In genomic region chr19:20259615-20260014, GRCh38 we compare ENCODE assay signal across 27 cellular contexts.
DNase-seq lines count a peak whose midpoint lies in the region; ATAC-seq, FAIRE-seq and TF ChIP-seq lines count a peak whose summit lies in the region.
"Had no signal": no experiment of that assay in that cellular context is flagged by ENCODE, and none has a peak within 500 bp of the region (broad histone marks: within the 10 kb centered on the region; RNA-seq: fewer than 3 reads in every experiment).

No MANE protein-coding gene starts in this region.

- POLR2A ChIA-PET in HepG2 (lab: Yijun Ruan, JAX), result no interaction called here

- no CpG with 5 or more reads among the region's 1 CpG for WGBS in endodermal cell (ENCODE audit: insufficient coverage in 1 of 2, insufficient read length in 1 of 2), 2 experiments
- 12% methylated on average over 1 of the region's 1 CpG for WGBS in HepG2 (ENCODE audit: low lambda C conversion rate)

- H3K36me3 Mint-ChIP-seq in endodermal cell (ENCODE audit: low read depth), result peaks cover 3% of the 10 kb centered on the region
- H3K36me3 Mint-ChIP-seq: CD4-positive, alpha-beta memory T cell; IgD-negative memory B cell had no signal

- BruUV-seq in HepG2 (replicated peaks; lab: Mats Ljungman, UMichigan), result no TSS peak

- H3K27ac ChIP-seq in HUES6 (ENCODE audit: low read depth, low read length) (peak overlapping the region; percentile 94; the same call in 1 of the 2 replicates), endodermal cell (ENCODE audit: low read depth, low read length) (no peak overlapping the region), HepG2 (ENCODE audit: extremely low read length, insufficient read depth, low read length) (no peak overlapping the region)
- H3K27ac ChIP-seq: BLaER1 treated with 17β-estradiol and CSF1 and Interleukin-3, amounts not matched to agents 10 nM and 100 nM; HL-60 had no signal

- in situ Hi-C loops in HepG2 (cut with HindIII; ENCODE audit: extremely low pct_ligation_motif_present, low pct_unique_long_range_greater_than_20kb), result no loop called here

- no peaks in the 10 kb centered on the region for H3K79me2 ChIP-seq in HepG2 (ENCODE audit: insufficient read depth, low read length)

- H3K4me1 ChIP-seq in HUES6 (ENCODE audit: control insufficient read depth, insufficient read depth, low read length) (peaks cover 15% of the 10 kb centered on the region; the same call in 1 of the 2 replicates), endodermal cell (ENCODE audit: control insufficient read depth, insufficient read depth, low read length) (peaks cover 4% of the 10 kb centered on the region), HepG2 (ENCODE audit: insufficient read depth, low read length) (no peaks in the 10 kb centered on the region)
- H3K4me1 ChIP-seq: BLaER1 treated with 17β-estradiol and CSF1 and Interleukin-3, amounts not matched to agents 10 nM and 100 nM; Caco-2 had no signal

- H2AFZ ChIP-seq in HepG2 (ENCODE audit: low read length), result no peak overlapping the region

- intact Hi-C loops in HepG2 (cut with micrococcal nuclease; ENCODE audit: unreplicated experiment), result no loop called here

- H4K20me1 ChIP-seq in HepG2 (ENCODE audit: insufficient read depth, low read length), result no peaks in the 10 kb centered on the region
- H4K20me1 ChIP-seq: BLaER1 treated with 17β-estradiol and CSF1 and Interleukin-3, amounts not matched to agents 10 nM and 100 nM had no signal

- H3K27me3 ChIP-seq in HUES6 (ENCODE audit: control insufficient read depth, insufficient read depth, low read length) (no peaks in the 10 kb centered on the region), endodermal cell (ENCODE audit: control insufficient read depth, insufficient read depth, low read length, poor library complexity, severe bottlenecking) (no peaks in the 10 kb centered on the region), HepG2 (ENCODE audit: control insufficient read depth in 1 of 2, insufficient read depth in 2 of 2, low read length in 2 of 2) (no peaks in the 10 kb centered on the region)
- H3K27me3 ChIP-seq: BLaER1 treated with 17β-estradiol and CSF1 and Interleukin-3, amounts not matched to agents 10 nM and 100 nM had no signal

- TF ChIP-seq RAD21 in HepG2 (CRISPR knock-in tag; IDR thresholded peaks at IDR 0.05), result no peak

- no peak for ATAC-seq in HepG2

- peak overlapping the region; percentile 98 for H3K27ac Mint-ChIP-seq in endodermal cell
- H3K27ac Mint-ChIP-seq: CD4-positive, alpha-beta memory T cell; IgD-negative memory B cell had no signal

- DNase-seq in endodermal cell (peak; percentile 66), iPS-NIHi11 (ENCODE audit: low spot score) (peak; percentile 39), AML-193 (lab: John Stamatoyannopoulos, UW) (no peak), HepG2 (ENCODE audit: low spot score) (no peak), activated T-cell treated with anti-CD3 and anti-CD28 coated beads for 4 hours (no peak)
- DNase-seq in central memory CD4-positive, alpha-beta T cell, result no peak
- DNase-seq: ACHN; Caco-2; CD4-positive, alpha-beta memory T cell; DMS 273 treated with DMSO at 0.1 percent for 48 hours; DND-41; GDM1; MV-4-11; NCI-H1105 treated with DMSO at 0.1 percent for 48 hours; NCI-H2029 treated with DMSO at 0.1 percent for 48 hours; NCI-H345; NCI-H524; NCI-H774; NK-92 treated with Interleukin-12 subunit alpha and Interleukin-12 subunit beta, amount 100 ng/mL, for 24 hours; OCI-M1; Right ventricle myocardium superior had no signal

- peak overlapping the region; percentile 51 for H3K4me3 Mint-ChIP-seq in endodermal cell
- H3K4me3 Mint-ChIP-seq: CD4-positive, alpha-beta memory T cell; IgD-negative memory B cell had no signal

- CTCF ChIA-PET in HepG2 (lab: Yijun Ruan, JAX; ENCODE audit: low intra/inter-chr PET ratio, low total read pairs), result no interaction called here

- peaks cover 40% of the 10 kb centered on the region for H3K4me1 Mint-ChIP-seq in endodermal cell
- H3K4me1 Mint-ChIP-seq: CD4-positive, alpha-beta memory T cell; IgD-negative memory B cell had no signal

- H3K4me3 ChIP-seq in HUES6 (ENCODE audit: low read depth, low read length), result no peak overlapping the region; the same call in 1 of the 2 replicates
- peak overlapping the region; percentile 25 for H3K4me3 ChIP-seq in endodermal cell (ENCODE audit: low read length)
- no peak overlapping the region for H3K4me3 ChIP-seq in HepG2 (replicated peaks in 1 of 3; ENCODE audit: insufficient read depth in 1 of 3, low read depth in 2 of 3, low read length in 3 of 3)
- H3K4me3 ChIP-seq: BLaER1 treated with 17β-estradiol and CSF1 and Interleukin-3, amounts not matched to agents 10 nM and 100 nM had no signal

- H3K9me3 Mint-ChIP-seq in endodermal cell, result peaks cover 6% of the 10 kb centered on the region

- H3K4me2 ChIP-seq in HepG2 (ENCODE audit: low read depth, low read length), result no peak overlapping the region
- H3K4me2 ChIP-seq: BLaER1 treated with 17β-estradiol and CSF1 and Interleukin-3, amounts not matched to agents 10 nM and 100 nM had no signal

- H3K9ac ChIP-seq in HUES6 (ENCODE audit: low read length), result no peak overlapping the region
- no peak overlapping the region for H3K9ac ChIP-seq in endodermal cell (ENCODE audit: extremely low read depth, low read length, poor library complexity, severe bottlenecking)
- no peak overlapping the region for H3K9ac ChIP-seq in HepG2 (ENCODE audit: insufficient read depth, low read depth, low read length)
- H3K9ac ChIP-seq: BLaER1 treated with 17β-estradiol and CSF1 and Interleukin-3, amounts not matched to agents 10 nM and 100 nM had no signal

- no peak for TF ChIP-seq POLR2A in HepG2 (IDR thresholded peaks at IDR 0.05; ENCODE audit: insufficient read depth in 1 of 2, low read depth in 2 of 2, low read length in 2 of 2)

- TF ChIP-seq EP300 in HepG2 (IDR thresholded peaks at IDR 0.05; ENCODE audit: low read depth in 2 of 2, low read length in 2 of 2) (no peak), HepG2 (CRISPR knock-in tag; IDR thresholded peaks at IDR 0.05; ENCODE audit: borderline replicate concordance) (no peak)

- H3K9me3 ChIP-seq in HUES6 (ENCODE audit: control insufficient read depth, insufficient read depth, low read depth, low read length) (peaks cover 5% of the 10 kb centered on the region; the same call in 1 of the 2 replicates), endodermal cell (ENCODE audit: control insufficient read depth, low read length) (peaks cover 6% of the 10 kb centered on the region), HepG2 (ENCODE audit: low read length) (peaks cover 62% of the 10 kb centered on the region)
- H3K9me3 ChIP-seq: Caco-2 had no signal

- no peak for FAIRE-seq in HepG2 (lab: Jason Lieb, UNC)
- FAIRE-seq: GM19239, H54 had no signal

- no peak for TF ChIP-seq CTCF in endodermal cell (conservative IDR thresholded peaks at IDR 0.05)
- no peak for TF ChIP-seq CTCF in HepG2 (CRISPR knock-in tag; IDR thresholded peaks at IDR 0.05)

- no peaks in the 10 kb centered on the region for H3K27me3 Mint-ChIP-seq in endodermal cell (ENCODE audit: insufficient read depth)

- H3K36me3 ChIP-seq in HUES6 (ENCODE audit: control insufficient read depth, insufficient read depth, low read length), result no peaks in the 10 kb centered on the region
- no peaks in the 10 kb centered on the region for H3K36me3 ChIP-seq in endodermal cell (ENCODE audit: control insufficient read depth, insufficient read depth, low read length)
- H3K36me3 ChIP-seq in HepG2 (replicated peaks in 1 of 2; ENCODE audit: control insufficient read depth in 1 of 2, insufficient read depth in 2 of 2, low read length in 2 of 2), result no peaks in the 10 kb centered on the region
- H3K36me3 ChIP-seq: BLaER1 treated with 17β-estradiol and CSF1 and Interleukin-3, amounts not matched to agents 10 nM and 100 nM had no signal

TF ChIP-seq in HepG2, 621 proteins besides CTCF, POLR2A, EP300 and RAD21:
- no peak for TF ChIP-seq DZIP1 (CRISPR knock-in tag; IDR thresholded peaks at IDR 0.05)
- TF ChIP-seq ZFX (CRISPR knock-in tag; IDR thresholded peaks at IDR 0.05; ENCODE audit: low read depth), result no peak
- TF ChIP-seq TGIF2 (CRISPR knock-in tag; IDR thresholded peaks at IDR 0.05), result no peak
- TF ChIP-seq ZFAT (CRISPR knock-in tag; conservative IDR thresholded peaks at IDR 0.05), result no peak
- TF ChIP-seq ZC3H13 (CRISPR knock-in tag; IDR thresholded peaks at IDR 0.05), result no peak
- no peak for TF ChIP-seq SMARCC2 (IDR thresholded peaks at IDR 0.05)
- TF ChIP-seq RFX5 (IDR thresholded peaks at IDR 0.05; ENCODE audit: low read depth, low read length), result no peak
- no peak for TF ChIP-seq KMT2B (CRISPR knock-in tag; IDR thresholded peaks at IDR 0.05)
TF ChIP-seq in HepG2: peak in this region for 0.

Comparison
In these comparisons a context has a peak if more than half of its experiments do, and no peak if none do; other contexts are left out.
1. DNase-seq: peak in endodermal cell (single experiment) and iPS-NIHi11 (single experiment); none in AML-193 (0 of 2), HepG2 (single experiment), activated T-cell treated with anti-CD3 and anti-CD28 coated beads for 4 hours (single experiment) and central memory CD4-positive, alpha-beta T cell (single experiment).